In genomic region chr1:228082260-228082974, GRCh38 we compare ENCODE assay signal across 8 cellular contexts. TPM values are rescaled to one million over a fixed set of nuclear protein-coding genes. Genes with fewer than 3 reads are reported as not detected.
DNase-seq lines count a peak whose midpoint lies in the region; ATAC-seq, FAIRE-seq and TF ChIP-seq lines count a peak whose summit lies in the region.

ARF1 (plus strand) TSS chr1:228082708; CDS start chr1:228097115, 14,407 bp downstream.

- no peaks in the 10 kb centered on the region; the same call in 1 of the 2 replicates for H3K36me3 ChIP-seq in ACC112 (ENCODE audit: insufficient read depth, low read length)
- no peaks in the 10 kb centered on the region for H3K36me3 ChIP-seq in small intestine (ENCODE audit: control insufficient read depth in 2 of 2, insufficient read depth in 2 of 2, low read length in 2 of 2)

- H3K9me3 ChIP-seq in small intestine (ENCODE audit: control insufficient read depth, low read depth): no peaks in the 10 kb centered on the region

- peak within 1 kb of the TSS; percentile 90 for H3K4me3 ChIP-seq in ACC112 (ENCODE audit: low read depth, low read length)
- peak within 1 kb of the TSS; percentile 69 to 95 for H3K4me3 ChIP-seq in small intestine (ENCODE audit: low read depth in 1 of 2, low read length in 2 of 2)

- H3K79me2 ChIP-seq in ACC112 (ENCODE audit: control insufficient read depth, insufficient read depth, low read length, unreplicated experiment): peaks cover 75% of the 10 kb centered on the region

- ATAC-seq in GM18873 (IDR thresholded peaks at IDR 0.05; ENCODE audit: low FRiP score, unreplicated experiment) (peak; percentile 57), HG03135 (IDR thresholded peaks at IDR 0.05; ENCODE audit: unreplicated experiment) (peak; percentile 72)

- peak within 1 kb of the TSS; percentile 91 for H2AFZ ChIP-seq in ACC112 (ENCODE audit: low read length, unreplicated experiment)

- DNase-seq in NCI-H2196 treated with DMSO at 0.1 percent for 48 hours (lab: John Stamatoyannopoulos, UW; ENCODE audit: unreplicated experiment) (peak; percentile 85), T47D (ENCODE audit: low read depth in 1 of 2, low spot score in 1 of 2) (peak; percentile 97 to 99), iPS-NIHi11 (ENCODE audit: low spot score) (peak; percentile 99), small intestine (peak; percentile 92)

- FAIRE-seq in small intestine (lab: Jason Lieb, UNC): no peak

- H3K27me3 ChIP-seq in ACC112 (ENCODE audit: insufficient read depth, low read length): no peaks in the 10 kb centered on the region
- H3K27me3 ChIP-seq in small intestine (ENCODE audit: control insufficient read depth in 2 of 2, insufficient read depth in 2 of 2, low read length in 2 of 2): no peaks in the 10 kb centered on the region

- TF ChIP-seq CTCF in VCaP (conservative IDR thresholded peaks at IDR 0.05): no peak

- WGBS in small intestine, 3 donors: 0 to 1% (median 0%) methylated on average over 43 to 89 of the region's 89 CpGs

- in situ Hi-C loops in T47D (cut with HindIII; ENCODE audit: low pct_unique_long_range_greater_than_20kb, low sequenced_read_pairs): no loop called here

- H3K27ac ChIP-seq in ACC112 (ENCODE audit: low read depth, low read length): peak within 1 kb of the TSS; percentile 89
- peak within 1 kb of the TSS; percentile 74 for H3K27ac ChIP-seq in VCaP
- peak within 1 kb of the TSS; percentile 94 to 100 for H3K27ac ChIP-seq in small intestine (ENCODE audit: low read depth in 1 of 2, low read length in 1 of 2)

- H3K4me1 ChIP-seq in ACC112 (ENCODE audit: control insufficient read depth, insufficient read depth, low read length, unreplicated experiment) (peaks cover 29% of the 10 kb centered on the region), small intestine (ENCODE audit: control insufficient read depth in 2 of 2, insufficient read depth in 1 of 2, low read depth in 1 of 2, low read length in 1 of 2) (peaks cover 6 to 40% of the 10 kb centered on the region in 2 donors)

RNA-seq across cellular contexts. Expression of gene ARF1, which starts in this region (rescaled TPM):
- 100 to 1,000 TPM; 375 to 490 (median 382) TPM for polyA plus RNA-seq in small intestine

Comparison
In these comparisons a context has a peak if more than half of its experiments do, and no peak if none do; other contexts are left out.
1. Peak in every context shown above with its lines: DNase-seq, ATAC-seq, H3K4me3 ChIP-seq and H3K27ac ChIP-seq.